ENCODE assay signal across 13 cellular contexts in genomic region chr2:158573739-158574138, GRCh38.
"Had no signal": no experiment of that assay in that cellular context is flagged by ENCODE, and none has a peak within 500 bp of the region (broad histone marks: within the 10 kb centered on the region; RNA-seq: fewer than 3 reads in every experiment).

No MANE protein-coding gene starts in this region.

- H3K36me3 ChIP-seq: esophagus muscularis mucosa, left lung, upper lobe of left lung had no signal

- H3K4me3 Mint-ChIP-seq: activated naive CD4-positive, alpha-beta T cell treated with anti-CD3 and anti-CD28 coated beads, Interleukin-2, amount 50 U/mL, for 24 hours; neural crest cell; stimulated activated naive CD8-positive, alpha-beta T cell treated with anti-CD3 and anti-CD28 coated beads, Interleukin-15, Interleukin-2, amounts not matched to agents 100 ng/mL and 50 ng/mL, for 24 hours; T-helper 17 cell had no signal

- H3K27ac Mint-ChIP-seq: activated naive CD4-positive, alpha-beta T cell treated with anti-CD3 and anti-CD28 coated beads, Interleukin-2, amount 50 U/mL, for 24 hours; stimulated activated naive CD8-positive, alpha-beta T cell treated with anti-CD3 and anti-CD28 coated beads, Interleukin-15, Interleukin-2, amounts not matched to agents 100 ng/mL and 50 ng/mL, for 24 hours; T-helper 17 cell had no signal

- H3K9me3 ChIP-seq: esophagus muscularis mucosa, left lung, upper lobe of left lung had no signal

- H3K27me3 ChIP-seq: dorsolateral prefrontal cortex, esophagus muscularis mucosa, left lung, upper lobe of left lung had no signal

- DNase-seq: activated CD4-positive, alpha-beta T cell treated with anti-CD3 and anti-CD28 coated beads, Interleukin-2, amount 50 U/mL, for 1 hour; activated CD4-positive, CD25-positive, alpha-beta regulatory T cell; dorsolateral prefrontal cortex; left lung; mesenchymal stem cell; stimulated activated CD4-positive, alpha-beta T cell treated with anti-CD3 and anti-CD28 coated beads, Interleukin-4, amount 100 ng/mL, for 1 hour; stimulated activated CD8-positive, alpha-beta memory T cell treated with anti-CD3 and anti-CD28 coated beads, Interleukin-4, amount 100 ng/mL, for 48 hours; T-helper 17 cell; upper lobe of left lung had no signal

- ATAC-seq: left lung, T-helper 17 cell had no signal

- H3K4me3 ChIP-seq: dorsolateral prefrontal cortex, esophagus muscularis mucosa, left lung, upper lobe of left lung had no signal

- H3K27me3 Mint-ChIP-seq: activated naive CD4-positive, alpha-beta T cell treated with anti-CD3 and anti-CD28 coated beads, Interleukin-2, amount 50 U/mL, for 24 hours; stimulated activated naive CD8-positive, alpha-beta T cell treated with anti-CD3 and anti-CD28 coated beads, Interleukin-15, Interleukin-2, amounts not matched to agents 100 ng/mL and 50 ng/mL, for 24 hours; T-helper 17 cell had no signal

- H3K27ac ChIP-seq: dorsolateral prefrontal cortex, esophagus muscularis mucosa, left lung, upper lobe of left lung had no signal

- H3K4me1 ChIP-seq: left lung had no signal

- H3K4me1 Mint-ChIP-seq: activated naive CD4-positive, alpha-beta T cell treated with anti-CD3 and anti-CD28 coated beads, Interleukin-2, amount 50 U/mL, for 24 hours; T-helper 17 cell had no signal
